ENCODE assay signal across 11 cellular contexts in the genomic region with DNA sequence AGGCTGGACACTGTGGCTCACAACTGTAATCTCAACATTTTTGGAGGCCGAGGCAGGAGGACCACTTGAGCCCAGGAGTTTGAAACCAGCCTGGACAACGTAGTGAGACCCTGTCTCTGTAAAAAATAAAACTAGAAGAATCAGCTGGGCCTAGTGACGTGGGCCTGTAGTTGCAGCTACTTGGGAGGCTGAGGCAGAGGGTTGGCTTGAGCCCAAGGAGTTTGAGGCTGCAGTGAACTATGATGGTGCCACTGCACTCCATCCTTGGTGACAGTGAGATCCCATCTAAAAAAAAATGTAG. TPM values are rescaled to one million over a fixed set of nuclear protein-coding genes. Genes with fewer than 3 reads are reported as not detected.
"Had no signal": no experiment of that assay in that cellular context is flagged by ENCODE, and none has a peak within 500 bp of the region (broad histone marks: within the 10 kb centered on the region; RNA-seq: fewer than 3 reads in every experiment).

No MANE protein-coding gene starts in this region.

- ATAC-seq: T-cell had no signal

- DNase-seq: activated gamma-delta T cell, foreskin melanocyte, naive B cell, T1000, tibial artery had no signal

- H3K36me3 Mint-ChIP-seq: activated CD4-positive, alpha-beta memory T cell treated with anti-CD3 and anti-CD28 coated beads for 36 hours; activated naive CD8-positive, alpha-beta T cell; naive B cell; T-cell had no signal

- H3K9me3 ChIP-seq: pancreas, tibial artery had no signal

- H3K27ac Mint-ChIP-seq: activated CD4-positive, alpha-beta memory T cell treated with anti-CD3 and anti-CD28 coated beads for 36 hours; activated naive CD8-positive, alpha-beta T cell; T-cell had no signal

- H3K4me3 ChIP-seq: pancreas, skin epidermis, tibial artery had no signal

- H3K36me3 ChIP-seq: pancreas, tibial artery had no signal

- H3K9me3 Mint-ChIP-seq: activated CD4-positive, alpha-beta memory T cell treated with anti-CD3 and anti-CD28 coated beads for 36 hours; naive B cell; T-cell had no signal

- H3K27me3 ChIP-seq: pancreas had no signal

RNA-seq across cellular contexts. Expression of gene TLE6, which starts 1.1 kb away (rescaled TPM):
- total RNA-seq: bronchial epithelial cell had no signal
